1 cellular context compared by ENCODE assay signal in genomic region chr19:44668985-44669764, GRCh38.
TF ChIP-seq lines count a peak whose summit lies in the region.

No MANE protein-coding gene starts in this region.

TF ChIP-seq in HepG2, 621 proteins besides CTCF, POLR2A, EP300 and RAD21:
- TF ChIP-seq SALL1 (CRISPR knock-in tag; IDR thresholded peaks at IDR 0.05), result 0 out of 2 replicates have a peak, but pooled peaks have one; percentile 24
- no peak for TF ChIP-seq FOXA1 (IDR thresholded peaks at IDR 0.05)
- TF ChIP-seq FOXA1 (CRISPR knock-in tag; IDR thresholded peaks at IDR 0.05), result no peak
- TF ChIP-seq NR2F1 (CRISPR knock-in tag; IDR thresholded peaks at IDR 0.05), result peak in 1 of 2 experiments; percentile 59; a peak in 2 of 4 replicates
- no peak for TF ChIP-seq REPIN1 (CRISPR knock-in tag; IDR thresholded peaks at IDR 0.05; ENCODE audit: borderline replicate concordance, low read depth)
- TF ChIP-seq ZNF589 (CRISPR knock-in tag; conservative IDR thresholded peaks at IDR 0.05), result no peak
- TF ChIP-seq ARNT (IDR thresholded peaks at IDR 0.05), result no peak
- TF ChIP-seq SYNCRIP (IDR thresholded peaks at IDR 0.05; ENCODE audit: insufficient read depth, low read depth, low read length), result no peak
- TF ChIP-seq, protein P1, sequence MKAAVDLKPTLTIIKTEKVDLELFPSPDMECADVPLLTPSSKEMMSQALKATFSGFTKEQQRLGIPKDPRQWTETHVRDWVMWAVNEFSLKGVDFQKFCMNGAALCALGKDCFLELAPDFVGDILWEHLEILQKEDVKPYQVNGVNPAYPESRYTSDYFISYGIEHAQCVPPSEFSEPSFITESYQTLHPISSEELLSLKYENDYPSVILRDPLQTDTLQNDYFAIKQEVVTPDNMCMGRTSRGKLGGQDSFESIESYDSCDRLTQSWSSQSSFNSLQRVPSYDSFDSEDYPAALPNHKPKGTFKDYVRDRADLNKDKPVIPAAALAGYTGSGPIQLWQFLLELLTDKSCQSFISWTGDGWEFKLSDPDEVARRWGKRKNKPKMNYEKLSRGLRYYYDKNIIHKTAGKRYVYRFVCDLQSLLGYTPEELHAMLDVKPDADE (CRISPR knock-in tag; IDR thresholded peaks at IDR 0.05), result no peak
- TF ChIP-seq CC2D1A (CRISPR knock-in tag; IDR thresholded peaks at IDR 0.05), result no peak
- TF ChIP-seq, protein P2, sequence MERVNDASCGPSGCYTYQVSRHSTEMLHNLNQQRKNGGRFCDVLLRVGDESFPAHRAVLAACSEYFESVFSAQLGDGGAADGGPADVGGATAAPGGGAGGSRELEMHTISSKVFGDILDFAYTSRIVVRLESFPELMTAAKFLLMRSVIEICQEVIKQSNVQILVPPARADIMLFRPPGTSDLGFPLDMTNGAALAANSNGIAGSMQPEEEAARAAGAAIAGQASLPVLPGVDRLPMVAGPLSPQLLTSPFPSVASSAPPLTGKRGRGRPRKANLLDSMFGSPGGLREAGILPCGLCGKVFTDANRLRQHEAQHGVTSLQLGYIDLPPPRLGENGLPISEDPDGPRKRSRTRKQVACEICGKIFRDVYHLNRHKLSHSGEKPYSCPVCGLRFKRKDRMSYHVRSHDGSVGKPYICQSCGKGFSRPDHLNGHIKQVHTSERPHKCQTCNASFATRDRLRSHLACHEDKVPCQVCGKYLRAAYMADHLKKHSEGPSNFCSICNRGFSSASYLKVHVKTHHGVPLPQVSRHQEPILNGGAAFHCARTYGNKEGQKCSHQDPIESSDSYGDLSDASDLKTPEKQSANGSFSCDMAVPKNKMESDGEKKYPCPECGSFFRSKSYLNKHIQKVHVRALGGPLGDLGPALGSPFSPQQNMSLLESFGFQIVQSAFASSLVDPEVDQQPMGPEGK (CRISPR knock-in tag; IDR thresholded peaks at IDR 0.05), result no peak
- no peak for TF ChIP-seq ZNF883 (CRISPR knock-in tag; IDR thresholded peaks at IDR 0.05; ENCODE audit: not compliant biosample characterization)
- no peak for TF ChIP-seq ZNF234 (CRISPR knock-in tag; conservative IDR thresholded peaks at IDR 0.05)
- TF ChIP-seq KAT2B (IDR thresholded peaks at IDR 0.05; ENCODE audit: borderline replicate concordance, low read depth, low read length), result no peak
- TF ChIP-seq MYPOP (CRISPR knock-in tag; IDR thresholded peaks at IDR 0.05), result no peak
- TF ChIP-seq RNF2 (conservative IDR thresholded peaks at IDR 0.05; ENCODE audit: low read depth), result no peak
- TF ChIP-seq, protein P3, sequence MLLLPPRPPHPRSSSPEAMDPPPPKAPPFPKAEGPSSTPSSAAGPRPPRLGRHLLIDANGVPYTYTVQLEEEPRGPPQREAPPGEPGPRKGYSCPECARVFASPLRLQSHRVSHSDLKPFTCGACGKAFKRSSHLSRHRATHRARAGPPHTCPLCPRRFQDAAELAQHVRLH (CRISPR knock-in tag; IDR thresholded peaks at IDR 0.05; ENCODE audit: borderline replicate concordance, low read depth), result no peak
- no peak for TF ChIP-seq TRIM22 (IDR thresholded peaks at IDR 0.05)
- no peak for TF ChIP-seq MTF1 (CRISPR knock-in tag; IDR thresholded peaks at IDR 0.05)
- TF ChIP-seq FIP1L1 (IDR thresholded peaks at IDR 0.05; ENCODE audit: borderline replicate concordance, insufficient read depth, low read depth, low read length), result no peak
- no peak for TF ChIP-seq ZIK1 (CRISPR knock-in tag; IDR thresholded peaks at IDR 0.05; ENCODE audit: borderline replicate concordance, low read depth)
- TF ChIP-seq ZNF121 (CRISPR knock-in tag; IDR thresholded peaks at IDR 0.05), result peak; percentile 17; the same call in 1 of the 2 replicates
- TF ChIP-seq, protein P4, sequence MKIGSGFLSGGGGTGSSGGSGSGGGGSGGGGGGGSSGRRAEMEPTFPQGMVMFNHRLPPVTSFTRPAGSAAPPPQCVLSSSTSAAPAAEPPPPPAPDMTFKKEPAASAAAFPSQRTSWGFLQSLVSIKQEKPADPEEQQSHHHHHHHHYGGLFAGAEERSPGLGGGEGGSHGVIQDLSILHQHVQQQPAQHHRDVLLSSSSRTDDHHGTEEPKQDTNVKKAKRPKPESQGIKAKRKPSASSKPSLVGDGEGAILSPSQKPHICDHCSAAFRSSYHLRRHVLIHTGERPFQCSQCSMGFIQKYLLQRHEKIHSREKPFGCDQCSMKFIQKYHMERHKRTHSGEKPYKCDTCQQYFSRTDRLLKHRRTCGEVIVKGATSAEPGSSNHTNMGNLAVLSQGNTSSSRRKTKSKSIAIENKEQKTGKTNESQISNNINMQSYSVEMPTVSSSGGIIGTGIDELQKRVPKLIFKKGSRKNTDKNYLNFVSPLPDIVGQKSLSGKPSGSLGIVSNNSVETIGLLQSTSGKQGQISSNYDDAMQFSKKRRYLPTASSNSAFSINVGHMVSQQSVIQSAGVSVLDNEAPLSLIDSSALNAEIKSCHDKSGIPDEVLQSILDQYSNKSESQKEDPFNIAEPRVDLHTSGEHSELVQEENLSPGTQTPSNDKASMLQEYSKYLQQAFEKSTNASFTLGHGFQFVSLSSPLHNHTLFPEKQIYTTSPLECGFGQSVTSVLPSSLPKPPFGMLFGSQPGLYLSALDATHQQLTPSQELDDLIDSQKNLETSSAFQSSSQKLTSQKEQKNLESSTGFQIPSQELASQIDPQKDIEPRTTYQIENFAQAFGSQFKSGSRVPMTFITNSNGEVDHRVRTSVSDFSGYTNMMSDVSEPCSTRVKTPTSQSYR (CRISPR knock-in tag; IDR thresholded peaks at IDR 0.05; ENCODE audit: borderline replicate concordance), result no peak
- peak; percentile 81 for TF ChIP-seq ZNF770 (CRISPR knock-in tag; IDR thresholded peaks at IDR 0.05)
- no peak for TF ChIP-seq ARID2 (CRISPR knock-in tag; IDR thresholded peaks at IDR 0.05; ENCODE audit: borderline replicate concordance)
- peak; percentile 64 for TF ChIP-seq SKI (IDR thresholded peaks at IDR 0.05; ENCODE audit: partially characterized antibody)
- TF ChIP-seq HNF4A (CRISPR knock-in tag; IDR thresholded peaks at IDR 0.05), result peak; percentile 39; the same call in 1 of the 2 replicates
- TF ChIP-seq, protein P5, sequence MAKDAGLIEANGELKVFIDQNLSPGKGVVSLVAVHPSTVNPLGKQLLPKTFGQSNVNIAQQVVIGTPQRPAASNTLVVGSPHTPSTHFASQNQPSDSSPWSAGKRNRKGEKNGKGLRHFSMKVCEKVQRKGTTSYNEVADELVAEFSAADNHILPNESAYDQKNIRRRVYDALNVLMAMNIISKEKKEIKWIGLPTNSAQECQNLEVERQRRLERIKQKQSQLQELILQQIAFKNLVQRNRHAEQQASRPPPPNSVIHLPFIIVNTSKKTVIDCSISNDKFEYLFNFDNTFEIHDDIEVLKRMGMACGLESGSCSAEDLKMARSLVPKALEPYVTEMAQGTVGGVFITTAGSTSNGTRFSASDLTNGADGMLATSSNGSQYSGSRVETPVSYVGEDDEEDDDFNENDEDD (CRISPR knock-in tag; IDR thresholded peaks at IDR 0.05; ENCODE audit: borderline replicate concordance), result no peak
- peak; percentile 75 for TF ChIP-seq RARA (CRISPR knock-in tag; IDR thresholded peaks at IDR 0.05)
- no peak for TF ChIP-seq MXI1 (IDR thresholded peaks at IDR 0.05; ENCODE audit: borderline replicate concordance, low read depth, low read length)
- TF ChIP-seq ARID5B (CRISPR knock-in tag; IDR thresholded peaks at IDR 0.05), result 0 out of 2 replicates have a peak, but pooled peaks have one; percentile 7
TF ChIP-seq in HepG2: peak in this region for 8.
